In genomic region chr12:7189398-7190267, GRCh38 we compare ENCODE assay signal across 8 cellular contexts. TPM values are rescaled to one million over a fixed set of nuclear protein-coding genes. Genes with fewer than 3 reads are reported as not detected.
DNase-seq lines count a peak whose midpoint lies in the region; ATAC-seq and TF ChIP-seq lines count a peak whose summit lies in the region.

TSS of gene PEX5 (plus strand) at chr12:7189686. CDS start at chr12:7190378, 692 bp downstream.

- H3K27me3 ChIP-seq in Peyer's patch, result no peaks in the 10 kb centered on the region
- no peaks in the 10 kb centered on the region for H3K27me3 ChIP-seq in muscle layer of colon (ENCODE audit: control insufficient read depth in 1 of 2, insufficient read depth in 2 of 2, low read length in 2 of 2)

- ATAC-seq in GM21717 (IDR thresholded peaks at IDR 0.05; ENCODE audit: unreplicated experiment) (peak; percentile 96), esophagus mucosa (peak; percentile 95)

- H3K4me1 ChIP-seq in Peyer's patch, result peaks cover 0 to 20% (median 6%) of the 10 kb centered on the region in 4 donors
- peaks cover 18% of the 10 kb centered on the region for H3K4me1 ChIP-seq in muscle layer of colon (ENCODE audit: insufficient read depth, low read length)

- H3K27ac ChIP-seq in Peyer's patch (peak within 1 kb of the TSS; percentile 77 to 90 (median 84)), muscle layer of colon (ENCODE audit: low read depth, low read length) (peak within 1 kb of the TSS; percentile 88)

- peak within 1 kb of the TSS; percentile 71 for H3K9ac ChIP-seq in muscle layer of colon (ENCODE audit: low read length)

- peak; percentile 99 for DNase-seq in DMS53 (lab: John Stamatoyannopoulos, UW)
- peak; percentile 86 for DNase-seq in KBM-7
- DNase-seq in Peyer's patch, result peak; percentile 85 to 96 (median 93)
- DNase-seq in activated T-cell treated with anti-CD3 and anti-CD28 coated beads, Interleukin-2, amount 50 U/mL, for 48 hours, result peak; percentile 84 to 88
- DNase-seq in stimulated activated CD8-positive, alpha-beta memory T cell treated with anti-CD3 and anti-CD28 coated beads, Interleukin-7, amount 100 ng/mL, for 1 hour (ENCODE audit: low read depth in 2 of 2), result peak; percentile 64 to 67

- TF ChIP-seq CTCF in Peyer's patch (IDR thresholded peaks at IDR 0.05), result peak in 1 of 6 experiments; percentile 13

- H3K9me3 ChIP-seq in Peyer's patch, result no peaks in the 10 kb centered on the region
- H3K9me3 ChIP-seq in muscle layer of colon (ENCODE audit: low read length), result no peaks in the 10 kb centered on the region

- peak within 1 kb of the TSS; percentile 85 to 93 (median 88) for H3K4me3 ChIP-seq in Peyer's patch
- H3K4me3 ChIP-seq in muscle layer of colon (ENCODE audit: low read depth in 1 of 2, low read length in 2 of 2), result peak within 1 kb of the TSS; percentile 59 to 94

- H3K36me3 ChIP-seq in Peyer's patch, result peaks cover 0 to 12% (median 0%) of the 10 kb centered on the region in 3 donors
- peaks cover 20% of the 10 kb centered on the region for H3K36me3 ChIP-seq in muscle layer of colon (ENCODE audit: insufficient read depth, low read length)

- in situ Hi-C loops in KBM-7 (cut with MboI; ENCODE audit: low pct_unique_long_range_greater_than_20kb, low sequenced_read_pairs), result no loop called here

- peak in 1 of 2 donors; percentile 29 for TF ChIP-seq POLR2A in Peyer's patch (IDR thresholded peaks at IDR 0.05)

RNA-seq across cellular contexts. Expression of gene PEX5, which starts in this region (rescaled TPM):
- total RNA-seq in Peyer's patch, result 10 to 100 TPM; 26.1 to 47.0 (median 37.7) TPM
- total RNA-seq in esophagus mucosa, result 21.6 TPM

Comparison
In these comparisons a context has a peak if more than half of its experiments do, and no peak if none do; other contexts are left out.
1. Peak in every context shown above with its lines: DNase-seq, ATAC-seq, H3K4me3 ChIP-seq and H3K27ac ChIP-seq.